8 cellular contexts compared by ENCODE assay signal in genomic region chr13:98507060-98507797, GRCh38.
DNase-seq lines count a peak whose midpoint lies in the region; ATAC-seq and TF ChIP-seq lines count a peak whose summit lies in the region.

No MANE protein-coding gene starts in this region.

- ATAC-seq in body of pancreas: peak; percentile 76

- H3K4me1 ChIP-seq in body of pancreas (peaks cover 62% of the 10 kb centered on the region), uterus (peaks cover 13 to 24% of the 10 kb centered on the region in 2 donors)

- H3K36me3 ChIP-seq in body of pancreas (replicated peaks in 1 of 2; ENCODE audit: insufficient read depth in 1 of 2, low read depth in 2 of 2) (no peaks in the 10 kb centered on the region), uterus (no peaks in the 10 kb centered on the region)

- intact Hi-C loops in body of pancreas (cut with DNase I): no loop called here
- intact Hi-C loops in uterus (cut with DNase I; ENCODE audit: low total_unique reads): no loop called here

- H3K27me3 ChIP-seq in body of pancreas (no peaks in the 10 kb centered on the region), uterus (no peaks in the 10 kb centered on the region)

- TF ChIP-seq CTCF in body of pancreas (IDR thresholded peaks at IDR 0.05) (no peak), uterus (IDR thresholded peaks at IDR 0.05) (no peak)

- DNase-seq in COLO668 (lab: John Stamatoyannopoulos, UW; ENCODE audit: unreplicated experiment) (peak; percentile 92), NCI-H2029 (lab: John Stamatoyannopoulos, UW) (peak; percentile 32), body of pancreas (peak; percentile 71 to 78 (median 76)), left kidney (ENCODE audit: low read depth, low spot score) (peak; percentile 74), uterus (peak in 1 of 2 donors; percentile 62), hippocampal formation (lab: John Stamatoyannopoulos, UW) (no peak), T-helper 1 cell (no peak)
- no peak for DNase-seq in stimulated activated naive CD4-positive, alpha-beta T cell treated with Interleukin-2 at 50 U/mL for 16 hours (lab: John Stamatoyannopoulos, UW)

- 38 to 42% methylated on average over 11 of the region's 11 CpGs for WGBS in body of pancreas, 2 donors

- H3K27ac ChIP-seq in body of pancreas: peak overlapping the region in 3 of 4 donors; percentile 38 to 73 (median 68)
- H3K27ac ChIP-seq in uterus: peak overlapping the region; percentile 32 to 72

- H3K9me3 ChIP-seq in body of pancreas (no peaks in the 10 kb centered on the region), uterus (no peaks in the 10 kb centered on the region)

- TF ChIP-seq POLR2A in body of pancreas (IDR thresholded peaks at IDR 0.05) (no peak), uterus (IDR thresholded peaks at IDR 0.05) (no peak)

- H3K4me3 ChIP-seq in body of pancreas: no peak overlapping the region
- no peak overlapping the region for H3K4me3 ChIP-seq in uterus

Comparison
In these comparisons a context has a peak if more than half of its experiments do, and no peak if none do; other contexts are left out.
1. DNase-seq: peak in COLO668 (single experiment), NCI-H2029 (single experiment), body of pancreas (4 of 4) and left kidney (single experiment); none in hippocampal formation (0 of 2), stimulated activated naive CD4-positive, alpha-beta T cell treated with Interleukin-2 at 50 U/mL for 16 hours (single experiment) and T-helper 1 cell (0 of 5).